Comparison of ENCODE assay signal across 10 cellular contexts in genomic region chr10:17836917-17837316, GRCh38. TPM values are rescaled to one million over a fixed set of nuclear protein-coding genes. Genes with fewer than 3 reads are reported as not detected.
DNase-seq lines count a peak whose midpoint lies in the region; TF ChIP-seq lines count a peak whose summit lies in the region.
"Had no signal": no experiment of that assay in that cellular context is flagged by ENCODE, and none has a peak within 500 bp of the region (broad histone marks: within the 10 kb centered on the region; RNA-seq: fewer than 3 reads in every experiment).

No MANE protein-coding gene starts in this region.

- CTCF ChIA-PET in RWPE1 (lab: Yijun Ruan, JAX), result no interaction called here
- CTCF ChIA-PET in activated CD4-positive, alpha-beta T cell treated with anti-CD3 and anti-CD28 coated beads, Interleukin-2, amount 10 ng/mL, durations not matched to agents 7 days and 5 days (lab: Charles Lee), result no interaction called here

- no peaks in the 10 kb centered on the region for H3K36me3 ChIP-seq in ovary

- intact Hi-C loops in ovary (cut with DNase I), result loop anchor here in 1 of 4 donors (10.0 kb wide), 1 partner anchor 232 kb away; no protein-coding TSS in a partner anchor

- no peak overlapping the region for H3K27ac Mint-ChIP-seq in activated CD4-positive, alpha-beta T cell treated with anti-CD3 and anti-CD28 coated beads, Interleukin-2, amount 10 ng/mL, durations not matched to agents 7 days and 5 days

- no peak for TF ChIP-seq CTCF in RWPE1 (conservative IDR thresholded peaks at IDR 0.05; ENCODE audit: low read depth)
- no peak for TF ChIP-seq CTCF in fibroblast of the aortic adventitia (IDR thresholded peaks at IDR 0.05; ENCODE audit: insufficient read depth, low read length)
- no peak for TF ChIP-seq CTCF in ovary (IDR thresholded peaks at IDR 0.05)

- no peak for TF ChIP-seq EP300 in ovary (IDR thresholded peaks at IDR 0.05)

- H3K27me3 ChIP-seq in ovary, result no peaks in the 10 kb centered on the region

- peak overlapping the region; percentile 72 for H3K27ac ChIP-seq in RWPE1
- no peak overlapping the region for H3K27ac ChIP-seq in ovary

- no peaks in the 10 kb centered on the region for H3K9me3 ChIP-seq in ovary

- peak; percentile 83 for DNase-seq in DMS53 treated with DMSO at 0.1 percent for 48 hours (lab: John Stamatoyannopoulos, UW; ENCODE audit: unreplicated experiment)
- DNase-seq in RWPE1 (ENCODE audit: low spot score), result no peak
- DNase-seq in fibroblast of the aortic adventitia (ENCODE audit: low read depth), result peak; percentile 88
- DNase-seq in ovary, result peak in 4 of 5 donors; percentile 20 to 40 (median 32)
- no peak for DNase-seq in T-helper 2 cell
- DNase-seq in activated T-cell treated with anti-CD3 and anti-CD28 coated beads, Interleukin-2, amount 50 U/mL, for 48 hours, result no peak
- no peak for DNase-seq in activated T-cell treated with anti-CD3 and anti-CD28 coated beads for 4 hours
- DNase-seq in activated CD4-positive, alpha-beta T cell treated with anti-CD3 and anti-CD28 coated beads, Interleukin-2, amount 10 ng/mL, durations not matched to agents 7 days and 5 days, result no peak
- DNase-seq: activated naive CD4-positive, alpha-beta T cell treated with anti-CD3 and anti-CD28 coated beads, Interleukin-2, amount 50 U/mL, for 16 hours had no signal

- POLR2A ChIA-PET in RWPE1 (lab: Yijun Ruan, JAX; ENCODE audit: low non-redundant PET), result no interaction called here
- POLR2A ChIA-PET in activated CD4-positive, alpha-beta T cell treated with anti-CD3 and anti-CD28 coated beads, Interleukin-2, amount 10 ng/mL, durations not matched to agents 7 days and 5 days (lab: Charles Lee), result no interaction called here

- H3K27me3 Mint-ChIP-seq in activated CD4-positive, alpha-beta T cell treated with anti-CD3 and anti-CD28 coated beads, Interleukin-2, amount 10 ng/mL, durations not matched to agents 7 days and 5 days, result peaks cover 8% of the 10 kb centered on the region

- H3K4me3 Mint-ChIP-seq in activated CD4-positive, alpha-beta T cell treated with anti-CD3 and anti-CD28 coated beads, Interleukin-2, amount 10 ng/mL, durations not matched to agents 7 days and 5 days, result no peak overlapping the region

- no peaks in the 10 kb centered on the region for H3K9me3 Mint-ChIP-seq in activated CD4-positive, alpha-beta T cell treated with anti-CD3 and anti-CD28 coated beads, Interleukin-2, amount 10 ng/mL, durations not matched to agents 7 days and 5 days

- H3K4me3 ChIP-seq in fibroblast of the aortic adventitia (ENCODE audit: low read depth, low read length), result peak overlapping the region; percentile 47
- no peak overlapping the region for H3K4me3 ChIP-seq in ovary
- H3K4me3 ChIP-seq: GM12878 had no signal

- H3K4me1 Mint-ChIP-seq in activated CD4-positive, alpha-beta T cell treated with anti-CD3 and anti-CD28 coated beads, Interleukin-2, amount 10 ng/mL, durations not matched to agents 7 days and 5 days, result no peaks in the 10 kb centered on the region

- WGBS in ovary, 3 donors, result 1 to 4% (median 2%) methylated on average over 8 of the region's 8 CpGs

- H3K4me1 ChIP-seq in ovary (ENCODE audit: insufficient read depth), result peaks cover 3% of the 10 kb centered on the region

- H3K36me3 Mint-ChIP-seq in activated CD4-positive, alpha-beta T cell treated with anti-CD3 and anti-CD28 coated beads, Interleukin-2, amount 10 ng/mL, durations not matched to agents 7 days and 5 days (ENCODE audit: low read depth), result no peaks in the 10 kb centered on the region

- no peak for TF ChIP-seq POLR2A in ovary (IDR thresholded peaks at IDR 0.05)

RNA-seq across cellular contexts. Expression of gene MRC1, which starts 27.8 kb away (rescaled TPM):
- total RNA-seq in fibroblast of the aortic adventitia (ENCODE audit: low replicate concordance), result 0.08 and 0.09 TPM in 2 replicates
- 10 to 100 TPM in 5 of 7 donors, 1 to 10 TPM in 2; 6.6 to 39.9 (median 13.3) TPM for total RNA-seq in ovary
- 10 to 100 TPM in 1 of 2 donors, 1 to 10 TPM in 1; 7.9 to 26.6 TPM for polyA plus RNA-seq in ovary
- not detected for total RNA-seq in activated CD4-positive, alpha-beta T cell treated with anti-CD3 and anti-CD28 coated beads, Interleukin-2, amount 10 ng/mL, durations not matched to agents 7 days and 5 days

Comparison
In these comparisons a context has a peak if more than half of its experiments do, and no peak if none do; other contexts are left out.
1. DNase-seq: peak in DMS53 treated with DMSO at 0.1 percent for 48 hours (single experiment), fibroblast of the aortic adventitia (single experiment) and ovary (4 of 5); none in RWPE1 (single experiment), T-helper 2 cell (0 of 5), activated T-cell treated with anti-CD3 and anti-CD28 coated beads, Interleukin-2, amount 50 U/mL, for 48 hours (0 of 2), activated T-cell treated with anti-CD3 and anti-CD28 coated beads for 4 hours (single experiment) and activated CD4-positive, alpha-beta T cell treated with anti-CD3 and anti-CD28 coated beads, Interleukin-2, amount 10 ng/mL, durations not matched to agents 7 days and 5 days (single experiment).